Comparison of ENCODE assay signal across 10 cellular contexts in genomic region chr9:94639996-94640376, GRCh38. TPM values are rescaled to one million over a fixed set of nuclear protein-coding genes. Genes with fewer than 3 reads are reported as not detected.
DNase-seq lines count a peak whose midpoint lies in the region; ATAC-seq and TF ChIP-seq lines count a peak whose summit lies in the region.
"Had no signal": no experiment of that assay in that cellular context is flagged by ENCODE, and none has a peak within 500 bp of the region (broad histone marks: within the 10 kb centered on the region; RNA-seq: fewer than 3 reads in every experiment).

No MANE protein-coding gene starts in this region.

- H3K4me3 ChIP-seq in HL-60 (replicated peaks; ENCODE audit: insufficient read depth, low read length): peak overlapping the region; percentile 55; the same call in 1 of the 2 replicates
- H3K4me3 ChIP-seq in skeletal muscle tissue (ENCODE audit: low read length in 3 of 3): peak overlapping the region in 2 of 3 donors; percentile 60 to 68

- no peak overlapping the region for H3K27ac Mint-ChIP-seq in activated T-helper 1 cell treated with anti-CD3 and anti-CD28 coated beads, Interleukin-12 subunit alpha, Interleukin-12 subunit beta, Interleukin-2, Interleukin-4 antibody, amounts not matched to agents 30 ng/mL and 10 ng/mL and 1 ng/mL, durations not matched to agents 14 hours and 24 hours and 36 hours
- peak overlapping the region; percentile 79 to 93 (median 91) for H3K27ac Mint-ChIP-seq in immature natural killer cell

- DNase-seq in HL-60 (ENCODE audit: low read depth in 1 of 2, low spot score in 1 of 2): no peak
- no peak for DNase-seq in activated T-helper 1 cell treated with anti-CD3 and anti-CD28 coated beads, Interleukin-12 subunit alpha, Interleukin-12 subunit beta, Interleukin-2, Interleukin-4 antibody, amounts not matched to agents 30 ng/mL and 10 ng/mL and 1 ng/mL, durations not matched to agents 14 hours and 24 hours and 36 hours (ENCODE audit: low spot score)
- DNase-seq in immature natural killer cell: no peak
- DNase-seq in LoVo (ENCODE audit: low spot score): no peak
- DNase-seq in pons (ENCODE audit: low spot score): no peak
- DNase-seq: kidney glomerular epithelial cell, NCI-H748 treated with DMSO at 0.1 percent for 48 hours had no signal

- H3K9ac ChIP-seq in skeletal muscle tissue (ENCODE audit: low read depth in 1 of 3, low read length in 3 of 3): no peak overlapping the region

- no peaks in the 10 kb centered on the region for H3K9me3 ChIP-seq in skeletal muscle tissue (ENCODE audit: control insufficient read depth in 3 of 3, low read length in 3 of 3)

- intact Hi-C loops in activated T-helper 1 cell treated with anti-CD3 and anti-CD28 coated beads, Interleukin-12 subunit alpha, Interleukin-12 subunit beta, Interleukin-2, Interleukin-4 antibody, amounts not matched to agents 30 ng/mL and 10 ng/mL and 1 ng/mL, durations not matched to agents 14 hours and 24 hours and 36 hours (cut with micrococcal nuclease): no loop called here

- H3K4me1 ChIP-seq in skeletal muscle tissue (ENCODE audit: control insufficient read depth in 3 of 3, insufficient read depth in 3 of 3, low read length in 3 of 3): peaks cover 4 to 6% (median 5%) of the 10 kb centered on the region in 3 donors

- peak overlapping the region; percentile 85 for H3K4me3 Mint-ChIP-seq in activated T-helper 1 cell treated with anti-CD3 and anti-CD28 coated beads, Interleukin-12 subunit alpha, Interleukin-12 subunit beta, Interleukin-2, Interleukin-4 antibody, amounts not matched to agents 30 ng/mL and 10 ng/mL and 1 ng/mL, durations not matched to agents 14 hours and 24 hours and 36 hours
- H3K4me3 Mint-ChIP-seq in immature natural killer cell: peak overlapping the region; percentile 95 to 100 (median 97)

- H3K4me1 Mint-ChIP-seq in activated T-helper 1 cell treated with anti-CD3 and anti-CD28 coated beads, Interleukin-12 subunit alpha, Interleukin-12 subunit beta, Interleukin-2, Interleukin-4 antibody, amounts not matched to agents 30 ng/mL and 10 ng/mL and 1 ng/mL, durations not matched to agents 14 hours and 24 hours and 36 hours (ENCODE audit: low read depth): peaks cover 16% of the 10 kb centered on the region
- H3K4me1 Mint-ChIP-seq in immature natural killer cell: peaks cover 19 to 23% of the 10 kb centered on the region in 2 donors

- H3K36me3 ChIP-seq in skeletal muscle tissue (ENCODE audit: control insufficient read depth in 3 of 3, insufficient read depth in 3 of 3, low read length in 3 of 3): no peaks in the 10 kb centered on the region

- ATAC-seq in GM18498 (IDR thresholded peaks at IDR 0.05; ENCODE audit: unreplicated experiment) (no peak), HG02885 (IDR thresholded peaks at IDR 0.05; ENCODE audit: poor library complexity, unreplicated experiment) (no peak)

- H3K27me3 Mint-ChIP-seq in activated T-helper 1 cell treated with anti-CD3 and anti-CD28 coated beads, Interleukin-12 subunit alpha, Interleukin-12 subunit beta, Interleukin-2, Interleukin-4 antibody, amounts not matched to agents 30 ng/mL and 10 ng/mL and 1 ng/mL, durations not matched to agents 14 hours and 24 hours and 36 hours (ENCODE audit: insufficient read depth): peaks cover 35% of the 10 kb centered on the region
- peaks cover 2 to 5% (median 3%) of the 10 kb centered on the region in 3 donors for H3K27me3 Mint-ChIP-seq in immature natural killer cell (ENCODE audit: low read depth in 3 of 3)

- no peaks in the 10 kb centered on the region for H3K9me3 Mint-ChIP-seq in activated T-helper 1 cell treated with anti-CD3 and anti-CD28 coated beads, Interleukin-12 subunit alpha, Interleukin-12 subunit beta, Interleukin-2, Interleukin-4 antibody, amounts not matched to agents 30 ng/mL and 10 ng/mL and 1 ng/mL, durations not matched to agents 14 hours and 24 hours and 36 hours
- H3K9me3 Mint-ChIP-seq in immature natural killer cell: no peaks in the 10 kb centered on the region

- no peaks in the 10 kb centered on the region for H3K27me3 ChIP-seq in HL-60 (ENCODE audit: insufficient read depth, poor library complexity, severe bottlenecking)
- peaks cover 7 to 17% (median 10%) of the 10 kb centered on the region in 3 donors for H3K27me3 ChIP-seq in skeletal muscle tissue (ENCODE audit: control insufficient read depth in 3 of 3, insufficient read depth in 3 of 3, low read length in 3 of 3)

- TF ChIP-seq CTCF in HL-60 (IDR thresholded peaks at IDR 0.05; ENCODE audit: insufficient read depth, low read length): no peak

- H3K27ac ChIP-seq in HL-60 (replicated peaks) (peak overlapping the region; percentile 80), skeletal muscle tissue (ENCODE audit: low read depth, low read length) (no peak overlapping the region)

- H3K36me3 Mint-ChIP-seq in activated T-helper 1 cell treated with anti-CD3 and anti-CD28 coated beads, Interleukin-12 subunit alpha, Interleukin-12 subunit beta, Interleukin-2, Interleukin-4 antibody, amounts not matched to agents 30 ng/mL and 10 ng/mL and 1 ng/mL, durations not matched to agents 14 hours and 24 hours and 36 hours (ENCODE audit: low read depth): no peaks in the 10 kb centered on the region
- H3K36me3 Mint-ChIP-seq in immature natural killer cell: no peaks in the 10 kb centered on the region

RNA-seq across cellular contexts. Expression of gene FBP1, which starts 0.7 kb away (rescaled TPM):
- 0.39 TPM in 1 of 2 replicates, not detected in the other for total RNA-seq in activated T-helper 1 cell treated with anti-CD3 and anti-CD28 coated beads, Interleukin-12 subunit alpha, Interleukin-12 subunit beta, Interleukin-2, Interleukin-4 antibody, amounts not matched to agents 30 ng/mL and 10 ng/mL and 1 ng/mL, durations not matched to agents 14 hours and 24 hours and 36 hours
- polyA plus RNA-seq in immature natural killer cell: 10 to 100 TPM; 17.8 to 25.5 (median 22.0) TPM
- not detected for total RNA-seq in skeletal muscle tissue

RNA-seq across cellular contexts. Expression of gene FBP2, which starts 46.4 kb away (rescaled TPM):
- total RNA-seq in activated T-helper 1 cell treated with anti-CD3 and anti-CD28 coated beads, Interleukin-12 subunit alpha, Interleukin-12 subunit beta, Interleukin-2, Interleukin-4 antibody, amounts not matched to agents 30 ng/mL and 10 ng/mL and 1 ng/mL, durations not matched to agents 14 hours and 24 hours and 36 hours: not detected in 2 replicates
- polyA plus RNA-seq in immature natural killer cell: not detected
- 72.5 TPM for total RNA-seq in skeletal muscle tissue

Comparison
In these comparisons a context has a peak if more than half of its experiments do, and no peak if none do; other contexts are left out.
1. RNA of gene FBP2, which starts 46.4 kb away (total RNA-seq): 72.5 TPM in skeletal muscle tissue (single experiment); not detected in activated T-helper 1 cell treated with anti-CD3 and anti-CD28 coated beads, Interleukin-12 subunit alpha, Interleukin-12 subunit beta, Interleukin-2, Interleukin-4 antibody, amounts not matched to agents 30 ng/mL and 10 ng/mL and 1 ng/mL, durations not matched to agents 14 hours and 24 hours and 36 hours; every median in the first group is over 10 times any median in the second.